8 cellular contexts compared by ENCODE assay signal in genomic region chr6:157814883-157815282, GRCh38. TPM values are rescaled to one million over a fixed set of nuclear protein-coding genes. Genes with fewer than 3 reads are reported as not detected.
DNase-seq lines count a peak whose midpoint lies in the region; ATAC-seq, FAIRE-seq and TF ChIP-seq lines count a peak whose summit lies in the region.

No MANE protein-coding gene starts in this region.

- intact Hi-C loops in heart left ventricle (cut with DNase I): loop anchor here in 1 of 10 donors (5.0 kb wide), 1 partner anchor 48 kb away; no protein-coding TSS in a partner anchor
- intact Hi-C loops in Right ventricle myocardium superior (cut with DNase I): no loop called here
- intact Hi-C loops in K562 (cut with micrococcal nuclease): no loop called here
- intact Hi-C loops in transverse colon (cut with DNase I; ENCODE audit: low total_unique reads): no loop called here

- TF ChIP-seq RAD21 in K562 (CRISPR knock-in tag; conservative IDR thresholded peaks at IDR 0.05 in 1 of 2, IDR thresholded peaks at IDR 0.05 in 1 of 2): no peak

- H3K79me2 ChIP-seq in K562 (ENCODE audit: control insufficient read depth, insufficient read depth, low read length): no peaks in the 10 kb centered on the region

- H3K36me3 ChIP-seq in heart left ventricle: no peaks in the 10 kb centered on the region
- no peaks in the 10 kb centered on the region; the same call in 2 of the 3 replicates for H3K36me3 ChIP-seq in K562 (ENCODE audit: control insufficient read depth, insufficient read depth, low read length)
- H3K36me3 ChIP-seq in transverse colon: no peaks in the 10 kb centered on the region

- DNase-seq in heart left ventricle (no peak), Right ventricle myocardium superior (no peak), K562 (ENCODE audit: extremely low read depth in 1 of 4, low spot score in 3 of 4) (no peak), transverse colon (no peak), H4 (ENCODE audit: low spot score) (no peak)

- H3K4me1 ChIP-seq in heart left ventricle: peaks cover 0 to 30% (median 13%) of the 10 kb centered on the region in 12 donors
- peaks cover 29 to 56% of the 10 kb centered on the region in 2 experiments for H3K4me1 ChIP-seq in K562 (replicated peaks in 1 of 2; ENCODE audit: control insufficient read depth in 2 of 2, insufficient read depth in 2 of 2, low read length in 2 of 2)
- peaks cover 0 to 18% (median 9%) of the 10 kb centered on the region in 4 donors for H3K4me1 ChIP-seq in transverse colon

- no peak overlapping the region for H3K4me2 ChIP-seq in K562 (ENCODE audit: insufficient read depth, low read length)

- H3K9me3 ChIP-seq in heart left ventricle (peaks cover 0 to 5% (median 0%) of the 10 kb centered on the region in 12 donors), K562 (replicated peaks; ENCODE audit: control insufficient read depth, insufficient read depth, low read depth, low read length) (0 out of 2 replicates have a peak, but pooled peaks cover 2% of the 10 kb centered on the region), transverse colon (no peaks in the 10 kb centered on the region)

- POLR2A ChIA-PET in K562 (lab: Yijun Ruan, JAX): interaction anchor here (0.5 to 1.3 kb wide), 3 partner anchors 10 to 14 kb away, joined by 3 read pairs; no protein-coding TSS in a partner anchor

- no peak for ATAC-seq in heart left ventricle
- no peak for ATAC-seq in Right ventricle myocardium superior (ENCODE audit: poor library complexity)
- ATAC-seq in HG03066 (IDR thresholded peaks at IDR 0.05; ENCODE audit: low read depth, unreplicated experiment): peak; percentile 78
- no peak for ATAC-seq in K562
- ATAC-seq in GM18520 (IDR thresholded peaks at IDR 0.05; ENCODE audit: unreplicated experiment): no peak
- ATAC-seq in HG03439 (IDR thresholded peaks at IDR 0.05; ENCODE audit: unreplicated experiment): no peak

- FAIRE-seq in K562 (lab: Jason Lieb, UNC): peak; percentile 54

- H4K20me1 ChIP-seq in K562 (replicated peaks; ENCODE audit: control insufficient read depth, insufficient read depth, low read length): no peaks in the 10 kb centered on the region

- 78 to 91% (median 87%) methylated on average over 4 of the region's 4 CpGs for WGBS in heart left ventricle, 4 donors
- 71% methylated on average over 4 of the region's 4 CpGs for WGBS in K562 (ENCODE audit: insufficient coverage, low coverage, missing lambda C conversion rate)
- 60 to 74% methylated on average over 1 to 4 of the region's 4 CpGs for WGBS in transverse colon (ENCODE audit: low coverage in 1 of 2), 2 donors

- BruUV-seq in K562 (replicated peaks; lab: Mats Ljungman, UMichigan): no TSS peak

- peak overlapping the region; percentile 69 for H2AFZ ChIP-seq in K562 (ENCODE audit: low read depth, low read length)

- no peaks in the 10 kb centered on the region for H3K27me3 ChIP-seq in heart left ventricle
- no peaks in the 10 kb centered on the region for H3K27me3 ChIP-seq in K562 (ENCODE audit: control insufficient read depth in 2 of 2, insufficient read depth in 2 of 2, low read length in 2 of 2)
- H3K27me3 ChIP-seq in transverse colon: no peaks in the 10 kb centered on the region

- no peak for TF ChIP-seq CTCF in heart left ventricle (IDR thresholded peaks at IDR 0.05)
- TF ChIP-seq CTCF in K562 (IDR thresholded peaks at IDR 0.05 in 2 of 3, conservative IDR thresholded peaks at IDR 0.05 in 1 of 3; ENCODE audit: insufficient read depth in 2 of 3, low read depth in 1 of 3, low read length in 3 of 3): no peak
- TF ChIP-seq CTCF in transverse colon (IDR thresholded peaks at IDR 0.05): no peak

- H3K9ac ChIP-seq in K562 (ENCODE audit: insufficient read depth in 1 of 2, low read depth in 2 of 2, low read length in 2 of 2): peak overlapping the region in 1 of 2 experiments; percentile 15; a peak in 1 of 4 replicates

- H3K27ac ChIP-seq in heart left ventricle: peak overlapping the region in 10 of 12 donors; percentile 7 to 91 (median 66)
- no peak overlapping the region for H3K27ac ChIP-seq in K562 (ENCODE audit: extremely low read depth, low read depth, low read length)
- H3K27ac ChIP-seq in transverse colon: peak overlapping the region in 3 of 4 donors; percentile 36 to 65 (median 52)

- CTCF ChIA-PET in K562 (lab: Yijun Ruan, JAX; ENCODE audit: low intra/inter-chr PET ratio): interaction anchor here (0.6 kb wide), 1 partner anchor 262 kb away, joined by 4 read pairs; no protein-coding TSS in a partner anchor

- no peak overlapping the region for H3K4me3 ChIP-seq in heart left ventricle
- H3K4me3 ChIP-seq in K562: no peak overlapping the region
- no peak overlapping the region for H3K4me3 ChIP-seq in transverse colon

- TF ChIP-seq POLR2A in heart left ventricle (IDR thresholded peaks at IDR 0.05) (no peak), K562 (conservative IDR thresholded peaks at IDR 0.05) (no peak), transverse colon (IDR thresholded peaks at IDR 0.05) (no peak)

- TF ChIP-seq EP300 in K562 (IDR thresholded peaks at IDR 0.05; ENCODE audit: low read length): no peak
- no peak for TF ChIP-seq EP300 in transverse colon (IDR thresholded peaks at IDR 0.05; ENCODE audit: low read depth)

- in situ Hi-C loops in K562 (cut with MboI): loop anchor here (5.0 kb wide), 1 partner anchor 58 kb away; no protein-coding TSS in a partner anchor
- in situ Hi-C loops in transverse colon (cut with MboI; ENCODE audit: low pct_ligation_motif_present in 1 of 4, low pct_unique_long_range_greater_than_20kb in 1 of 4, low sequenced_read_pairs in 3 of 4): loop anchor here in 1 of 4 donors (10.0 kb wide), 1 partner anchor 50 kb away; no protein-coding TSS in a partner anchor

- H3K9me1 ChIP-seq in K562 (ENCODE audit: control insufficient read depth, insufficient read depth, low read length): no peaks in the 10 kb centered on the region

TF ChIP-seq in K562, 482 proteins besides CTCF, POLR2A, EP300 and RAD21:
- no peak for TF ChIP-seq MCM2 (IDR thresholded peaks at IDR 0.05; ENCODE audit: low read depth)
- 0 out of 2 replicates have a peak, but pooled peaks have one; percentile 34 for TF ChIP-seq ZNF512 (tag; IDR thresholded peaks at IDR 0.05)
- 0 out of 2 replicates have a peak, but pooled peaks have one; percentile 28 for TF ChIP-seq ZNF384 (IDR thresholded peaks at IDR 0.05; ENCODE audit: low read depth, low read length)
- 0 out of 2 replicates have a peak, but pooled peaks have one; percentile 16 for TF ChIP-seq CXXC5 (CRISPR knock-in tag; IDR thresholded peaks at IDR 0.05)
- no peak for TF ChIP-seq SMC3 (conservative IDR thresholded peaks at IDR 0.05; ENCODE audit: insufficient read depth, low read depth, low read length)
- TF ChIP-seq PREB (CRISPR knock-in tag; IDR thresholded peaks at IDR 0.05): 0 out of 2 replicates have a peak, but pooled peaks have one; percentile 41
- no peak for TF ChIP-seq CREB1 (IDR thresholded peaks at IDR 0.05)
- 0 out of 2 replicates have a peak, but pooled peaks have one; percentile 15 for TF ChIP-seq CREB1 (CRISPR knock-in tag; IDR thresholded peaks at IDR 0.05)
- no peak for TF ChIP-seq ZNF561 (CRISPR knock-in tag; conservative IDR thresholded peaks at IDR 0.05)
- TF ChIP-seq XRCC4 (IDR thresholded peaks at IDR 0.05; ENCODE audit: extremely low read depth, insufficient read depth, insufficient read length): no peak

RNA-seq across cellular contexts. Expression of gene SNX9, which starts 8.2 kb away (rescaled TPM):
- total RNA-seq in heart left ventricle (10 to 100 TPM; 27.6 to 44.0 (median 32.7) TPM), Right ventricle myocardium superior (34.4 TPM), K562 (2014; rRNA removed) (57.1 and 64.3 TPM in 2 replicates), K562 (2014; rRNA removed; fragmentation: Illumina TruSeq; extraction: Trizol) (52.8 and 59.8 TPM in 2 replicates), K562 (2015; rRNA removed; fragmentation: Illumina TruSeq; extraction: Trizol) (45.2 and 48.1 TPM in 2 replicates), K562 (2021) (66.8 and 72.2 TPM in 2 replicates), transverse colon (10 to 100 TPM; 13.7 to 57.2 (median 50.7) TPM)
- polyA plus RNA-seq in heart left ventricle (10 to 100 TPM; 15.4 to 30.2 TPM), K562 (2011; rRNA removed) (63.6 and 80.2 TPM in 2 replicates), K562 (2014; fragmentation: Illumina TruSeq; extraction: Trizol) (79.5 and 81.7 TPM in 2 replicates), K562 (2014; fragmentation: Nextera tagmentation; extraction: Ambion mirVana) (1 to 10 TPM; 6.0 to 7.3 TPM), K562 (2014; rRNA removed) (61.3 and 70.0 TPM in 2 replicates)
- total RNA-seq in K562 (2011; cell fraction: chromatin; rRNA removed; ENCODE audit: low replicate concordance): 38.7 and 52.0 TPM in 2 replicates
- total RNA-seq in K562 (2011; cell fraction: nucleolus; rRNA removed): 23.3 and 24.7 TPM in 2 replicates
- total RNA-seq in K562 (2011; cell fraction: nucleoplasm; rRNA removed): 28.7 and 31.5 TPM in 2 replicates
- polyA plus RNA-seq in K562 (2011; cell fraction: cytosol; rRNA removed): 35.7 and 42.0 TPM in 2 replicates
- polyA plus RNA-seq in K562 (2011; cell fraction: nucleus; rRNA removed): 56.0 and 61.8 TPM in 2 replicates
- polyA plus RNA-seq in K562 (2012): 38.3 and 43.4 TPM in 2 replicates
- polyA minus RNA-seq in K562 (2011; rRNA and poly(A)+ RNA removed): 59.7 and 63.7 TPM in 2 replicates
- polyA minus RNA-seq in K562 (2011; cell fraction: cytosol; rRNA and poly(A)+ RNA removed): 28.7 and 35.8 TPM in 2 replicates
- polyA minus RNA-seq in K562 (2011; cell fraction: nucleus; rRNA and poly(A)+ RNA removed): 21.7 and 34.3 TPM in 2 replicates
- total RNA-seq in H4 (2014; rRNA removed; shearing (Covaris generic)): 15.6 and 18.2 TPM in 2 replicates
